ENCODE assay signal across 8 cellular contexts in the genomic region with DNA sequence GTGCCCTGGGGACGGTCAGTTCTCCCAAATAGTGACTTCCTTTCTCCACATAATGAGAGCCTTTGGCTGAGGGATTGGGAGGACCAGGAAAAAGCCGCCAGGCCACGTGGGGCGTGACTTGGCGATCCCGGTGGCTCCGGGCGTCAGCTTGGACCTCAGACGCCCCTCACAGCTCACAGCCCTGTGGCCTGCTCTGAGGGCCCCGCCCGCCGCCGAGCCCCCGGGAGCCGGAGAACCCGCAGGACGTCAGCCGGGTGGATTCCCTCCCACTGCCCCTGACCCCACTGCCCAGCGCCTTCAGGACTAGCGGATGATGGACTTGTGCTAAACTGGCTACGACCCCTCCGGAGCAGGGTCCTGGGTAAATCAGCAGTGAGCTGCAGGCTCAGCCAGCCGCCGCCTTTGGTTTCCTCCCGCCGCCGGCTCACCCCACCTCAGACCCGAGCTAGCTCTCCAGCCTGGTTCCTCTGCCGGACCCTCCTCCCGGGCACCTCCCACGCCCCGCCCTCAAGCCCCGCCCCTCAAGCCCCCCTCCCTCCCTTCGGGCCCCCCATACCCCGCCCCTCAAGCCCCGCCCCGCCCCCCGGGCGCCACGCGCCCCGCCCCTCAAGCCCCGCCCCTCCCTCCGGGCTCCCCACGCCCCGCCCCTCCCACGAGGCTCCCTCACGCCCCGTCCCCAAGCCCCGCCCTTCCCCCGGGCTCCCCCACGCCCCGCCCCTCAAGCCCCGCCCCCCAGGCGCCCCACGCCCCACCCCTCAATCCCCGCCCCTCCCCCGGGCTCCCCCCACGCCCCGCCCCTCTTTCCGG. TPM values are rescaled to one million over a fixed set of nuclear protein-coding genes. Genes with fewer than 3 reads are reported as not detected.
DNase-seq lines count a peak whose midpoint lies in the region; ATAC-seq, FAIRE-seq and TF ChIP-seq lines count a peak whose summit lies in the region.

No MANE protein-coding gene starts in this region.

- no TSS peak for BruUV-seq in OCI-LY7 (replicated peaks; lab: Mats Ljungman, UMichigan)

- H3K4me2 ChIP-seq in OCI-LY7 (ENCODE audit: low read length), result peak overlapping the region; percentile 75

- peak overlapping the region; percentile 77 to 81 for H3K4me3 Mint-ChIP-seq in stimulated activated naive B cell treated with anti-CD40 and anti-IgM and Interleukin-4, amounts not matched to agents 10 μg/mL and 1 μg/mL and 100 μg/mL, for 72 hours

- POLR2A ChIA-PET in OCI-LY7 (lab: Charles Lee), result interaction anchor here (0.7 kb wide), 1 partner anchor 10 kb away, joined by 3 read pairs; the partner anchor contains the start of gene FAAP20

- H3K9me3 ChIP-seq in OCI-LY7 (ENCODE audit: low read length), result no peaks in the 10 kb centered on the region

- H3K27ac Mint-ChIP-seq in stimulated activated naive B cell treated with anti-CD40 and anti-IgM and Interleukin-4, amounts not matched to agents 10 μg/mL and 1 μg/mL and 100 μg/mL, for 72 hours, result peak overlapping the region; percentile 71

- intact Hi-C loops in OCI-LY7 (cut with micrococcal nuclease; ENCODE audit: unreplicated experiment), result loop anchor here (2.0 kb wide), 1 partner anchor 54 kb away; no protein-coding TSS in a partner anchor

- H2AFZ ChIP-seq in OCI-LY7 (ENCODE audit: low read length), result no peak overlapping the region

- H3K27ac ChIP-seq in OCI-LY7 (ENCODE audit: low read depth, low read length, poor library complexity, severe bottlenecking), result no peak overlapping the region

- no peaks in the 10 kb centered on the region for H3K36me3 Mint-ChIP-seq in stimulated activated naive B cell treated with anti-CD40 and anti-IgM and Interleukin-4, amounts not matched to agents 10 μg/mL and 1 μg/mL and 100 μg/mL, for 72 hours

- peaks cover 19 to 51% of the 10 kb centered on the region in 2 donors for H3K4me1 Mint-ChIP-seq in stimulated activated naive B cell treated with anti-CD40 and anti-IgM and Interleukin-4, amounts not matched to agents 10 μg/mL and 1 μg/mL and 100 μg/mL, for 72 hours

- TF ChIP-seq CTCF in D721Med (IDR thresholded peaks at IDR 0.05; ENCODE audit: insufficient read depth, missing control alignments) (no peak), OCI-LY7 (conservative IDR thresholded peaks at IDR 0.05; ENCODE audit: low read length) (no peak)

- FAIRE-seq in D721Med (lab: Jason Lieb, UNC), result no peak

- H3K79me2 ChIP-seq in OCI-LY7 (ENCODE audit: insufficient read depth, low read depth, low read length), result no peaks in the 10 kb centered on the region

- no peaks in the 10 kb centered on the region for H3K9me3 Mint-ChIP-seq in stimulated activated naive B cell treated with anti-CD40 and anti-IgM and Interleukin-4, amounts not matched to agents 10 μg/mL and 1 μg/mL and 100 μg/mL, for 72 hours

- H3K36me3 ChIP-seq in OCI-LY7 (ENCODE audit: insufficient read depth, low read length), result no peaks in the 10 kb centered on the region

- H3K27me3 Mint-ChIP-seq in stimulated activated naive B cell treated with anti-CD40 and anti-IgM and Interleukin-4, amounts not matched to agents 10 μg/mL and 1 μg/mL and 100 μg/mL, for 72 hours, result no peaks in the 10 kb centered on the region

- DNase-seq in D721Med (ENCODE audit: insufficient read length, low spot score) (peak; percentile 73), OCI-LY7 (ENCODE audit: low spot score) (no peak), cerebellum (ENCODE audit: low spot score) (peak; percentile 86), kidney tubule cell (ENCODE audit: low spot score) (peak; percentile 68)
- peak; percentile 50 for DNase-seq in stimulated activated naive B cell treated with anti-CD40 and anti-IgM and Interleukin-4, amounts not matched to agents 10 μg/mL and 1 μg/mL and 100 μg/mL, for 72 hours
- no peak for DNase-seq in stimulated activated CD4-positive, alpha-beta T cell treated with anti-CD3 and anti-CD28 coated beads, Interleukin-2, amount 100 ng/mL, for 24 hours

- H3K4me3 ChIP-seq in OCI-LY7 (ENCODE audit: low read depth, low read length, poor library complexity, severe bottlenecking), result peak overlapping the region; percentile 50

- ATAC-seq in GM21576 (IDR thresholded peaks at IDR 0.05; ENCODE audit: unreplicated experiment) (peak; percentile 38), GM19463 (IDR thresholded peaks at IDR 0.05; ENCODE audit: unreplicated experiment) (no peak)
- ATAC-seq in stimulated activated naive B cell treated with anti-CD40 and anti-IgM and Interleukin-4, amounts not matched to agents 10 μg/mL and 1 μg/mL and 100 μg/mL, for 72 hours (replicated peaks), result peak; percentile 52 to 55

- peaks cover 15% of the 10 kb centered on the region for H3K4me1 ChIP-seq in OCI-LY7 (ENCODE audit: insufficient read depth, low read length, poor library complexity, severe bottlenecking)

- H4K20me1 ChIP-seq in OCI-LY7 (ENCODE audit: insufficient read depth, low read length), result no peaks in the 10 kb centered on the region; the same call in 1 of the 2 replicates

- CTCF ChIA-PET in OCI-LY7 (lab: Charles Lee; ENCODE audit: unreplicated experiment), result interaction anchor here (1.0 kb wide), 1 partner anchor 10 kb away, joined by 5 read pairs; the partner anchor contains the start of gene FAAP20

- H3K9me2 ChIP-seq in OCI-LY7 (ENCODE audit: insufficient read depth, low read length), result no peaks in the 10 kb centered on the region

RNA-seq across cellular contexts. Expression of gene FAAP20, which starts 10.0 kb away (rescaled TPM):
- 25.7 and 47.4 TPM in 2 replicates for total RNA-seq in OCI-LY7 (2014; rRNA removed; shearing (Covaris generic))
- total RNA-seq in OCI-LY7 (2022) (55.4 and 55.7 TPM in 2 replicates), cerebellum (14.0 TPM)

RNA-seq across cellular contexts. Expression of gene SKI, which starts 23.5 kb away (rescaled TPM):
- 3.4 and 4.7 TPM in 2 replicates for total RNA-seq in OCI-LY7 (2014; rRNA removed; shearing (Covaris generic))
- total RNA-seq in OCI-LY7 (2022) (10.0 and 11.7 TPM in 2 replicates), cerebellum (23.4 TPM)

Comparison
In these comparisons a context has a peak if more than half of its experiments do, and no peak if none do; other contexts are left out.
1. DNase-seq: peak in D721Med (single experiment), cerebellum (single experiment), kidney tubule cell (single experiment) and stimulated activated naive B cell treated with anti-CD40 and anti-IgM and Interleukin-4, amounts not matched to agents 10 μg/mL and 1 μg/mL and 100 μg/mL, for 72 hours (single experiment); none in OCI-LY7 (single experiment) and stimulated activated CD4-positive, alpha-beta T cell treated with anti-CD3 and anti-CD28 coated beads, Interleukin-2, amount 100 ng/mL, for 24 hours (0 of 2).